In the genomic region with DNA sequence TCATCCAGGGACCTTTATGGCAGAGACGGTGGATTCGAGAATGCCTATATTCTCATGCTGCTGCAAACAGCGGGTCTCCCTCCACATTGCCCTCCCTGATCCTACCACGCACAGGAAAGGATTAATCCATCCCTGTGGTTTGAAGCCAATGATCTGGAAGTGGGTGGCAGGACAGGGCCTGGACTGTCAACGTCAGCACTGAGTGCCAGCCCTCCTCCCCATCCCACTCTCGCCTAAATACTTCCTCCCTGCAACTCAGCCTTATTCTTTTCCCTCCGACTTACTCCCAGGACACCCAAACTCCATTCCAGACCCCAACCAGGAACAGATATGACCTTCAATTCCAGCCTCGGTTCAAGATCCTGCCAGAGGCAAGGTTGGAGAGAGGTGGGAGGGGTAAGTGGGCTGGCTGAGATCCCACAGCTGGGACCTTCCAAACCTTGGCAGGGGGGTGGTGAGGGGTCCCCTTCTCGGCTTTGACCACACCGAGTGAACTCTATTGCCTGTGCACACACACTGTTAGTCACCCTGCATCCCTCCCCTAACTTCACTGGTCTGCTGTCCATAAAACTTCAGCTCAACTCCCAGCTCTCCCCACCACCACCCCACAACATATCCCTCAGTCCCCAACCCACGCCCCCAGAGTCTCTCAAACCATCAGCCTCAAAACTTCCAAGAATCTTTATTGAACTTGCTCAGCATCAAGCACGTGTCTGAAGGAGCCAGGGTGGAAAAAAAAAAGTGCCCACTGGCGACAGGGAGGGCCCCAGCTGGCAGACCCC, we compare ENCODE assay signal across 11 cellular contexts. TPM values are rescaled to one million over a fixed set of nuclear protein-coding genes. Genes with fewer than 3 reads are reported as not detected.
DNase-seq lines count a peak whose midpoint lies in the region; ATAC-seq and TF ChIP-seq lines count a peak whose summit lies in the region.
"Had no signal": no experiment of that assay in that cellular context is flagged by ENCODE, and none has a peak within 500 bp of the region (broad histone marks: within the 10 kb centered on the region; RNA-seq: fewer than 3 reads in every experiment).

No MANE protein-coding gene starts in this region.

- no peaks in the 10 kb centered on the region for H3K36me3 ChIP-seq in HCT116 (ENCODE audit: control insufficient read depth in 1 of 2, insufficient read depth in 2 of 2, low read length in 2 of 2)

- no peak overlapping the region for H3K4me3 ChIP-seq in HCT116 (replicated peaks in 1 of 2; ENCODE audit: low read depth in 1 of 2, low read length in 2 of 2)
- H3K4me3 ChIP-seq: GM23338 had no signal

- peak overlapping the region; percentile 97 for H3K27ac ChIP-seq in HCT116 (ENCODE audit: low read depth, low read length)

- peaks cover 92 to 97% of the 10 kb centered on the region in 2 experiments for H3K4me1 ChIP-seq in HCT116 (ENCODE audit: control insufficient read depth in 1 of 2, insufficient read depth in 2 of 2, low read length in 2 of 2)

- peaks cover 23% of the 10 kb centered on the region for H3K36me3 Mint-ChIP-seq in activated CD8-positive, alpha-beta T cell treated with anti-CD3 and anti-CD28 coated beads for 36 hours (ENCODE audit: low read depth)
- peaks cover 5% of the 10 kb centered on the region for H3K36me3 Mint-ChIP-seq in stimulated activated memory B cell treated with anti-CD40 and anti-IgM and Interleukin-4, amounts not matched to agents 10 μg/mL and 1 μg/mL and 100 μg/mL, for 72 hours

- BruUV-seq in HCT116 (replicated peaks; lab: Mats Ljungman, UMichigan): no TSS peak

- H3K4me3 Mint-ChIP-seq in activated CD8-positive, alpha-beta T cell treated with anti-CD3 and anti-CD28 coated beads for 36 hours: peak overlapping the region; percentile 90
- H3K4me3 Mint-ChIP-seq in stimulated activated memory B cell treated with anti-CD40 and anti-IgM and Interleukin-4, amounts not matched to agents 10 μg/mL and 1 μg/mL and 100 μg/mL, for 72 hours: no peak overlapping the region
- H3K4me3 Mint-ChIP-seq: GM23338 had no signal

- ATAC-seq in HCT116: no peak
- ATAC-seq in activated CD8-positive, alpha-beta T cell treated with anti-CD3 and anti-CD28 coated beads for 36 hours: no peak
- ATAC-seq in stimulated activated memory B cell treated with anti-CD40 and anti-IgM and Interleukin-4, amounts not matched to agents 10 μg/mL and 1 μg/mL and 100 μg/mL, for 72 hours: no peak
- no peak for ATAC-seq in HG03108 (IDR thresholded peaks at IDR 0.05; ENCODE audit: unreplicated experiment)
- no peak for ATAC-seq in GM19035 (IDR thresholded peaks at IDR 0.05; ENCODE audit: unreplicated experiment)
- ATAC-seq: GM23338 had no signal

- H3K79me2 ChIP-seq in HCT116 (ENCODE audit: insufficient read depth, low read length): peaks cover 14% of the 10 kb centered on the region; the same call in 1 of the 2 replicates

- H3K9me2 ChIP-seq in HCT116 (ENCODE audit: insufficient read depth): no peaks in the 10 kb centered on the region

- no peak overlapping the region for H2AFZ ChIP-seq in HCT116 (ENCODE audit: low read depth, low read length, poor library complexity, severe bottlenecking)
- H2AFZ ChIP-seq: GM23338 had no signal

- peak overlapping the region; percentile 77 for H3K4me2 ChIP-seq in HCT116 (ENCODE audit: low read length)
- H3K4me2 ChIP-seq: GM23338 had no signal

- TF ChIP-seq CTCF in HCT116 (IDR thresholded peaks at IDR 0.05 in 2 of 3, conservative IDR thresholded peaks at IDR 0.05 in 1 of 3; ENCODE audit: borderline replicate concordance in 1 of 3, insufficient read depth in 1 of 3, low read depth in 2 of 3, low read length in 2 of 3): no peak
- TF ChIP-seq CTCF in activated CD8-positive, alpha-beta T cell treated with anti-CD3 and anti-CD28 coated beads for 36 hours (IDR thresholded peaks at IDR 0.05): no peak

- CTCF ChIA-PET in HCT116 (lab: Charles Lee): interaction anchor here (1.0 kb wide), 1 partner anchor 8 kb away, joined by 3 read pairs; the partner anchor contains the start of gene S100A6
- CTCF ChIA-PET in activated CD8-positive, alpha-beta T cell treated with anti-CD3 and anti-CD28 coated beads for 36 hours (lab: Charles Lee): interaction anchor here (1.5 to 4.4 kb wide), 7 partner anchors 8 to 180 kb away, joined by 3 to 49 read pairs (median 21); partner anchors contain the start of genes CHTOP and S100A6

- H4K20me1 ChIP-seq in HCT116 (ENCODE audit: insufficient read depth): no peaks in the 10 kb centered on the region

- no peak for DNase-seq in HCT116 (ENCODE audit: low read depth, low spot score)
- no peak for DNase-seq in activated CD8-positive, alpha-beta T cell treated with anti-CD3 and anti-CD28 coated beads for 36 hours
- peak; percentile 49 for DNase-seq in islet precursor cell
- no peak for DNase-seq in NCI-H226
- DNase-seq in nucleus accumbens (lab: John Stamatoyannopoulos, UW): no peak
- DNase-seq: MM.1S, small intestine had no signal

- no peaks in the 10 kb centered on the region for H3K27me3 Mint-ChIP-seq in activated CD8-positive, alpha-beta T cell treated with anti-CD3 and anti-CD28 coated beads for 36 hours
- no peaks in the 10 kb centered on the region for H3K27me3 Mint-ChIP-seq in stimulated activated memory B cell treated with anti-CD40 and anti-IgM and Interleukin-4, amounts not matched to agents 10 μg/mL and 1 μg/mL and 100 μg/mL, for 72 hours

- RAD21 ChIA-PET in HCT116 (lab: Charles Lee; ENCODE audit: low non-redundant PET in 1 of 2, low total read pairs in 2 of 2, uncharacterized antibody in 2 of 2, unreplicated experiment in 2 of 2): no interaction called here

- H3K27ac Mint-ChIP-seq in activated CD8-positive, alpha-beta T cell treated with anti-CD3 and anti-CD28 coated beads for 36 hours: peak overlapping the region; percentile 99
- H3K27ac Mint-ChIP-seq in stimulated activated memory B cell treated with anti-CD40 and anti-IgM and Interleukin-4, amounts not matched to agents 10 μg/mL and 1 μg/mL and 100 μg/mL, for 72 hours: peak overlapping the region; percentile 93
- H3K27ac Mint-ChIP-seq: GM23338 had no signal

- POLR2A ChIA-PET in HCT116 (lab: Charles Lee): interaction anchor here (1.4 to 5.6 kb wide), 4 partner anchors 9 to 91 kb away, joined by 3 to 67 read pairs (median 20); partner anchors contain the start of genes CHTOP, S100A2 and S100A6
- POLR2A ChIA-PET in activated CD8-positive, alpha-beta T cell treated with anti-CD3 and anti-CD28 coated beads for 36 hours (lab: Charles Lee): interaction anchor here (1.0 to 6.6 kb wide), 4 partner anchors 9 to 95 kb away, joined by 3 to 97 read pairs (median 5); partner anchors contain the start of genes CHTOP and S100A6

- peaks cover 80% of the 10 kb centered on the region for H3K4me1 Mint-ChIP-seq in activated CD8-positive, alpha-beta T cell treated with anti-CD3 and anti-CD28 coated beads for 36 hours (ENCODE audit: low read depth)
- peaks cover 57% of the 10 kb centered on the region for H3K4me1 Mint-ChIP-seq in stimulated activated memory B cell treated with anti-CD40 and anti-IgM and Interleukin-4, amounts not matched to agents 10 μg/mL and 1 μg/mL and 100 μg/mL, for 72 hours

- intact Hi-C loops in HCT116 (cut with micrococcal nuclease): no loop called here
- intact Hi-C loops in activated CD8-positive, alpha-beta T cell treated with anti-CD3 and anti-CD28 coated beads for 36 hours (cut with micrococcal nuclease): no loop called here

- H3K9ac ChIP-seq in HCT116 (ENCODE audit: low read length): peak overlapping the region; percentile 29

- H3K27me3 ChIP-seq in HCT116 (ENCODE audit: insufficient read depth, low read length): no peaks in the 10 kb centered on the region

- no peak for TF ChIP-seq POLR2A in HCT116 (IDR thresholded peaks at IDR 0.05; ENCODE audit: borderline replicate concordance, extremely low read depth, insufficient read depth, insufficient read length)

- no peak for TF ChIP-seq RAD21 in HCT116 (IDR thresholded peaks at IDR 0.05; ENCODE audit: low read depth)

- no peaks in the 10 kb centered on the region for H3K9me3 Mint-ChIP-seq in activated CD8-positive, alpha-beta T cell treated with anti-CD3 and anti-CD28 coated beads for 36 hours
- no peaks in the 10 kb centered on the region for H3K9me3 Mint-ChIP-seq in stimulated activated memory B cell treated with anti-CD40 and anti-IgM and Interleukin-4, amounts not matched to agents 10 μg/mL and 1 μg/mL and 100 μg/mL, for 72 hours
- H3K9me3 Mint-ChIP-seq: GM23338 had no signal

- no peaks in the 10 kb centered on the region for H3K9me3 ChIP-seq in HCT116 (ENCODE audit: control insufficient read depth in 1 of 2, insufficient read depth in 1 of 2, low read depth in 1 of 2, low read length in 2 of 2)

TF ChIP-seq in HCT116, 20 proteins besides CTCF, POLR2A, EP300 and RAD21 (continues in another document):
- TF ChIP-seq, protein P1, sequence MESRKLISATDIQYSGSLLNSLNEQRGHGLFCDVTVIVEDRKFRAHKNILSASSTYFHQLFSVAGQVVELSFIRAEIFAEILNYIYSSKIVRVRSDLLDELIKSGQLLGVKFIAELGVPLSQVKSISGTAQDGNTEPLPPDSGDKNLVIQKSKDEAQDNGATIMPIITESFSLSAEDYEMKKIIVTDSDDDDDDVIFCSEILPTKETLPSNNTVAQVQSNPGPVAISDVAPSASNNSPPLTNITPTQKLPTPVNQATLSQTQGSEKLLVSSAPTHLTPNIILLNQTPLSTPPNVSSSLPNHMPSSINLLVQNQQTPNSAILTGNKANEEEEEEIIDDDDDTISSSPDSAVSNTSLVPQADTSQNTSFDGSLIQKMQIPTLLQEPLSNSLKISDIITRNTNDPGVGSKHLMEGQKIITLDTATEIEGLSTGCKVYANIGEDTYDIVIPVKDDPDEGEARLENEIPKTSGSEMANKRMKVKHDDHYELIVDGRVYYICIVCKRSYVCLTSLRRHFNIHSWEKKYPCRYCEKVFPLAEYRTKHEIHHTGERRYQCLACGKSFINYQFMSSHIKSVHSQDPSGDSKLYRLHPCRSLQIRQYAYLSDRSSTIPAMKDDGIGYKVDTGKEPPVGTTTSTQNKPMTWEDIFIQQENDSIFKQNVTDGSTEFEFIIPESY (IDR thresholded peaks at IDR 0.05; ENCODE audit: extremely low read depth, insufficient replicate concordance, low read length): no peak

RNA-seq across cellular contexts. Expression of gene S100A5, which starts 2.4 kb away (rescaled TPM):
- total RNA-seq in HCT116 (2021; ENCODE audit: unreplicated experiment): 6.0 TPM
- polyA plus RNA-seq in HCT116 (2012): 4.3 and 5.1 TPM in 2 replicates
- total RNA-seq in activated CD8-positive, alpha-beta T cell treated with anti-CD3 and anti-CD28 coated beads for 36 hours: 1 to 10 TPM; 1.1 to 1.2 TPM
- total RNA-seq: GM23338 had no signal

RNA-seq across cellular contexts. Expression of gene S100A4, which starts 2.5 kb away (rescaled TPM):
- 384 TPM for total RNA-seq in HCT116 (2021; ENCODE audit: unreplicated experiment)
- polyA plus RNA-seq in HCT116 (2012): 374 and 390 TPM in 2 replicates
- total RNA-seq in activated CD8-positive, alpha-beta T cell treated with anti-CD3 and anti-CD28 coated beads for 36 hours: 100 to 1,000 TPM; 109 to 118 TPM

RNA-seq across cellular contexts. Expression of gene S100A3, which starts 5.9 kb away (rescaled TPM):
- total RNA-seq in HCT116 (2021; ENCODE audit: unreplicated experiment): 4.2 TPM
- 5.2 and 7.9 TPM in 2 replicates for polyA plus RNA-seq in HCT116 (2012)
- not detected for total RNA-seq in activated CD8-positive, alpha-beta T cell treated with anti-CD3 and anti-CD28 coated beads for 36 hours
- total RNA-seq: GM23338 had no signal
- polyA plus RNA-seq: GM23338 had no signal

RNA-seq across cellular contexts. Expression of gene S100A6, which starts 7.4 kb away (rescaled TPM):
- total RNA-seq in HCT116 (2021; ENCODE audit: unreplicated experiment): 1,633 TPM
- polyA plus RNA-seq in HCT116 (2012): 3,046 and 3,157 TPM in 2 replicates
- 100 to 1,000 TPM; 200 to 211 TPM for total RNA-seq in activated CD8-positive, alpha-beta T cell treated with anti-CD3 and anti-CD28 coated beads for 36 hours

RNA-seq across cellular contexts. Expression of gene S100A2, which starts 22.5 kb away (rescaled TPM):
- 24.8 TPM for total RNA-seq in HCT116 (2021; ENCODE audit: unreplicated experiment)
- 62.5 and 80.9 TPM in 2 replicates for polyA plus RNA-seq in HCT116 (2012)
- total RNA-seq in activated CD8-positive, alpha-beta T cell treated with anti-CD3 and anti-CD28 coated beads for 36 hours: under 1 TPM in 1 of 2 experiments, not detected in 1; 0.50 TPM
